ENCODE assay signal across 21 cellular contexts in the genomic region with DNA sequence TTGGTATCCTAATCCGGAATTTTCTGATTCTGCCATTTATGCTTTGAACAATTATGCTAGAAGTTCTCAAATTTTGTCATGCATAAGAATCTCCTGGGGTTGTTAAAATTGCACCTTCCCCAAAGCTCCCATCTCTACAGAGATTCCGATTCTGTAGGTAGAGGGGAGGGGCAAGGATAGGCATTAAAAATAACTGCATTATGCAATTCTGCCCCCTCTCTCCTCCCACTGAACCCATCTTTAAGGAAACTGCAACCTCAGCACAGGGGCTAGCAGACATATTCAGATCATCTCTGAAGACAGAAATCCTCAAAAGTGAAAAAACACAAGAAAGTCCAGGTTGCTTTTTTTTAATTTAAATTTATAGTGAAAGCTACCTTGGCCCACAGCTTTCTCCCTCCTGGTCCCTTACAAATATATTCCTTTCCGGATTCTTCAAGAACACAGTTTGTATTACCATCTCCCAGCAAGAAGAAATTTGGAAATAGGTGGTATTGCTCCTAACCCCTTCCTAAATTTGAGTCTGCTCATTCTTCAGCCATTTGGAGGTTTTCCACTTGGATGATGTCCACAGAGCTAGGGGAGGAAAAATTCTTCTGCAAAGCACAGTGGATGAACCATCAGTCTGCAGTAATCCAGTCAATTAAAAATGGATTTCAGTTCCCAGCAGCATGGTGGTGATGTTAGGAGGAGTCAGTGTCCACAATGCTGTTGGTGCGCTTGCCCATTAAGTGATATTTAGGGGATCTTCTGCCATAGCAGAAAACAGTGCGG.
DNase-seq lines count a peak whose midpoint lies in the region; ATAC-seq and TF ChIP-seq lines count a peak whose summit lies in the region.
"Had no signal": no experiment of that assay in that cellular context is flagged by ENCODE, and none has a peak within 500 bp of the region (broad histone marks: within the 10 kb centered on the region; RNA-seq: fewer than 3 reads in every experiment).

No MANE protein-coding gene starts in this region.

- H3K36me3 ChIP-seq in gastrocnemius medialis, result no peaks in the 10 kb centered on the region
- H3K36me3 ChIP-seq in adrenal gland (replicated peaks in 1 of 2), result no peaks in the 10 kb centered on the region
- H3K36me3 ChIP-seq: BE2C; BLaER1 treated with 17β-estradiol and CSF1 and Interleukin-3, amounts not matched to agents 10 nM and 100 nM; HAP-1 had no signal

- in situ Hi-C loops in G401 (cut with HindIII; ENCODE audit: low sequenced_read_pairs), result no loop called here
- in situ Hi-C loops in gastrocnemius medialis (cut with MboI; ENCODE audit: low sequenced_read_pairs in 4 of 4), result loop anchor here in 3 of 4 donors (25.0 kb wide), 1 partner anchor 212 kb away; no protein-coding TSS in a partner anchor

- WGBS in adrenal gland, 4 donors, result 50 to 85% (median 53%) methylated on average over 5 of the region's 5 CpGs

- TF ChIP-seq POLR2A in gastrocnemius medialis (IDR thresholded peaks at IDR 0.05), result no peak
- no peak for TF ChIP-seq POLR2A in adrenal gland (IDR thresholded peaks at IDR 0.05)

- H3K4me1 ChIP-seq in gastrocnemius medialis, result peaks cover 45 to 48% of the 10 kb centered on the region in 2 donors
- no peaks in the 10 kb centered on the region for H3K4me1 ChIP-seq in adrenal gland (replicated peaks in 1 of 2)
- H3K4me1 ChIP-seq: A549; BE2C; BLaER1 treated with 17β-estradiol and CSF1 and Interleukin-3, amounts not matched to agents 10 nM and 100 nM; HAP-1 had no signal

- no peak overlapping the region for H3K4me3 ChIP-seq in gastrocnemius medialis
- H3K4me3 ChIP-seq in adrenal gland, result no peak overlapping the region
- H3K4me3 ChIP-seq: A549; BLaER1 treated with 17β-estradiol and CSF1 and Interleukin-3, amounts not matched to agents 10 nM and 100 nM; GM23338; HAP-1 had no signal

- H3K27me3 ChIP-seq in gastrocnemius medialis (no peaks in the 10 kb centered on the region), adrenal gland (no peaks in the 10 kb centered on the region)
- H3K27me3 ChIP-seq: BE2C; BLaER1 treated with 17β-estradiol and CSF1 and Interleukin-3, amounts not matched to agents 10 nM and 100 nM had no signal

- H3K27ac ChIP-seq in gastrocnemius medialis (peak overlapping the region in 2 of 4 donors; percentile 7 to 29), adrenal gland (no peak overlapping the region)
- H3K27ac ChIP-seq: A549; BLaER1 treated with 17β-estradiol and CSF1 and Interleukin-3, amounts not matched to agents 10 nM and 100 nM had no signal

- peak; percentile 70 for DNase-seq in G401 (ENCODE audit: low spot score)
- peak; percentile 26 for DNase-seq in NCI-H82 treated with DMSO at 0.1 percent for 48 hours (lab: John Stamatoyannopoulos, UW; ENCODE audit: unreplicated experiment)
- peak; percentile 35 for DNase-seq in cerebellum (ENCODE audit: low spot score)
- DNase-seq in putamen (ENCODE audit: low spot score), result peak; percentile 74
- DNase-seq in gastrocnemius medialis, result no peak
- no peak for DNase-seq in GF-D8 (lab: John Stamatoyannopoulos, UW)
- no peak for DNase-seq in adrenal gland
- DNase-seq: 8988T; ACHN; AML-193; BE2C; CD4-positive, alpha-beta T cell; CD8-positive, alpha-beta memory T cell; DMS 273 treated with DMSO at 0.1 percent for 48 hours; DMS79; EL; HFFc6 had no signal

- intact Hi-C loops in gastrocnemius medialis (cut with DNase I; ENCODE audit: low total_unique reads) (loop anchor here (10.0 kb wide), 1 partner anchor 524 kb away; no protein-coding TSS in a partner anchor), adrenal gland (cut with DNase I) (no loop called here)

- no peak for ATAC-seq in gastrocnemius medialis
- ATAC-seq: A549, GM23338 had no signal

- no peaks in the 10 kb centered on the region for H3K9me3 ChIP-seq in gastrocnemius medialis
- no peaks in the 10 kb centered on the region for H3K9me3 ChIP-seq in adrenal gland (replicated peaks in 1 of 3)
- H3K9me3 ChIP-seq: A549; BE2C; BLaER1 treated with 17β-estradiol and CSF1 and Interleukin-3, amounts not matched to agents 10 nM and 100 nM; HAP-1 had no signal

- TF ChIP-seq CTCF in gastrocnemius medialis (IDR thresholded peaks at IDR 0.05 in 4 of 5, conservative IDR thresholded peaks at IDR 0.05 in 1 of 5) (no peak), adrenal gland (IDR thresholded peaks at IDR 0.05) (no peak)

Comparison
In these comparisons a context has a peak if more than half of its experiments do, and no peak if none do; other contexts are left out.
1. DNase-seq: peak in G401 (single experiment), NCI-H82 treated with DMSO at 0.1 percent for 48 hours (single experiment), cerebellum (single experiment) and putamen (single experiment); none in gastrocnemius medialis (0 of 2), GF-D8 (single experiment) and adrenal gland (0 of 7).